ENCODE assay signal across 1 cellular context in the genomic region with DNA sequence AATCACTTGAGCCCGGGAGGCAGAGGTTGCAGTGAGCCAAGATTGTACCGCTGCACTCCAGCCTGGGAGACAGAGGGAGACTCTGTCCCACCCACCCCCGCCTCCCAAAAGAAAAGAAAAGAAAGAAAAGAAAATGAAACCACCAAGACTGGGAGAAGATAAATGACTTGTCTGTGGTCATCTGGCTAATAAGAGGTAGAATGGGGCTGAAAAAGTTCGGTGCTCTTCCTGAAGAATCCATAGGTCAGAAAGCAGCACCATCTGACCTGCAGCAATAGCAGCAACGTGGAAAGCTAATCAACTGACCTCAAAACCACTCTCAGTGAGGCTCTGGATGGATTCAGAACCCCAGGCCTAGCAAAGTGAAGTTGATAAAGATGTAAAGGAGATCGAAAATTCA.
TF ChIP-seq lines count a peak whose summit lies in the region.

No MANE protein-coding gene starts in this region.

TF ChIP-seq in GM12878, 131 proteins besides CTCF, POLR2A, EP300 and RAD21:
- TF ChIP-seq, protein P1, sequence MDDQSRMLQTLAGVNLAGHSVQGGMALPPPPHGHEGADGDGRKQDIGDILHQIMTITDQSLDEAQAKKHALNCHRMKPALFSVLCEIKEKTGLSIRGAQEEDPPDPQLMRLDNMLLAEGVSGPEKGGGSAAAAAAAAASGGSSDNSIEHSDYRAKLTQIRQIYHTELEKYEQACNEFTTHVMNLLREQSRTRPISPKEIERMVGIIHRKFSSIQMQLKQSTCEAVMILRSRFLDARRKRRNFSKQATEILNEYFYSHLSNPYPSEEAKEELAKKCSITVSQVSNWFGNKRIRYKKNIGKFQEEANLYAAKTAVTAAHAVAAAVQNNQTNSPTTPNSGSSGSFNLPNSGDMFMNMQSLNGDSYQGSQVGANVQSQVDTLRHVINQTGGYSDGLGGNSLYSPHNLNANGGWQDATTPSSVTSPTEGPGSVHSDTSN (IDR thresholded peaks at IDR 0.05; ENCODE audit: insufficient replicate concordance, low read depth, low read length) = peak; percentile 53
- TF ChIP-seq, protein P2, sequence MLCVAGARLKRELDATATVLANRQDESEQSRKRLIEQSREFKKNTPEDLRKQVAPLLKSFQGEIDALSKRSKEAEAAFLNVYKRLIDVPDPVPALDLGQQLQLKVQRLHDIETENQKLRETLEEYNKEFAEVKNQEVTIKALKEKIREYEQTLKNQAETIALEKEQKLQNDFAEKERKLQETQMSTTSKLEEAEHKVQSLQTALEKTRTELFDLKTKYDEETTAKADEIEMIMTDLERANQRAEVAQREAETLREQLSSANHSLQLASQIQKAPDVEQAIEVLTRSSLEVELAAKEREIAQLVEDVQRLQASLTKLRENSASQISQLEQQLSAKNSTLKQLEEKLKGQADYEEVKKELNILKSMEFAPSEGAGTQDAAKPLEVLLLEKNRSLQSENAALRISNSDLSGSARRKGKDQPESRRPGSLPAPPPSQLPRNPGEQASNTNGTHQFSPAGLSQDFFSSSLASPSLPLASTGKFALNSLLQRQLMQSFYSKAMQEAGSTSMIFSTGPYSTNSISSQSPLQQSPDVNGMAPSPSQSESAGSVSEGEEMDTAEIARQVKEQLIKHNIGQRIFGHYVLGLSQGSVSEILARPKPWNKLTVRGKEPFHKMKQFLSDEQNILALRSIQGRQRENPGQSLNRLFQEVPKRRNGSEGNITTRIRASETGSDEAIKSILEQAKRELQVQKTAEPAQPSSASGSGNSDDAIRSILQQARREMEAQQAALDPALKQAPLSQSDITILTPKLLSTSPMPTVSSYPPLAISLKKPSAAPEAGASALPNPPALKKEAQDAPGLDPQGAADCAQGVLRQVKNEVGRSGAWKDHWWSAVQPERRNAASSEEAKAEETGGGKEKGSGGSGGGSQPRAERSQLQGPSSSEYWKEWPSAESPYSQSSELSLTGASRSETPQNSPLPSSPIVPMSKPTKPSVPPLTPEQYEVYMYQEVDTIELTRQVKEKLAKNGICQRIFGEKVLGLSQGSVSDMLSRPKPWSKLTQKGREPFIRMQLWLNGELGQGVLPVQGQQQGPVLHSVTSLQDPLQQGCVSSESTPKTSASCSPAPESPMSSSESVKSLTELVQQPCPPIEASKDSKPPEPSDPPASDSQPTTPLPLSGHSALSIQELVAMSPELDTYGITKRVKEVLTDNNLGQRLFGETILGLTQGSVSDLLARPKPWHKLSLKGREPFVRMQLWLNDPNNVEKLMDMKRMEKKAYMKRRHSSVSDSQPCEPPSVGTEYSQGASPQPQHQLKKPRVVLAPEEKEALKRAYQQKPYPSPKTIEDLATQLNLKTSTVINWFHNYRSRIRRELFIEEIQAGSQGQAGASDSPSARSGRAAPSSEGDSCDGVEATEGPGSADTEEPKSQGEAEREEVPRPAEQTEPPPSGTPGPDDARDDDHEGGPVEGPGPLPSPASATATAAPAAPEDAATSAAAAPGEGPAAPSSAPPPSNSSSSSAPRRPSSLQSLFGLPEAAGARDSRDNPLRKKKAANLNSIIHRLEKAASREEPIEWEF (IDR thresholded peaks at IDR 0.05; ENCODE audit: insufficient replicate concordance, low read depth, low read length) = no peak
- TF ChIP-seq HDGF (IDR thresholded peaks at IDR 0.05) (0 out of 2 replicates have a peak, but pooled peaks have one; percentile 25), SMARCA5 (IDR thresholded peaks at IDR 0.05) (no peak), IKZF2 (IDR thresholded peaks at IDR 0.05) (peak; percentile 36 to 46; a peak in 1 of 4 replicates), RUNX3 (IDR thresholded peaks at IDR 0.05; ENCODE audit: low read length) (peak; percentile 49), CHD1 (IDR thresholded peaks at IDR 0.05; ENCODE audit: low read depth, low read length) (no peak), SREBF1 (IDR thresholded peaks at IDR 0.05; ENCODE audit: low read length) (no peak), RFX5 (IDR thresholded peaks at IDR 0.05; ENCODE audit: low read depth, low read length) (no peak), POLR2AphosphoS5 (IDR thresholded peaks at IDR 0.05; ENCODE audit: low read length) (no peak), ATF7 (IDR thresholded peaks at IDR 0.05; ENCODE audit: low read depth) (no peak)
